Comparison of ENCODE assay signal across 8 cellular contexts in genomic region chr22:41197808-41198585, GRCh38.
DNase-seq lines count a peak whose midpoint lies in the region; ATAC-seq, FAIRE-seq and TF ChIP-seq lines count a peak whose summit lies in the region.

No MANE protein-coding gene starts in this region.

- POLR2A ChIA-PET in RWPE1 (lab: Yijun Ruan, JAX; ENCODE audit: low non-redundant PET): interaction anchor here (0.9 kb wide), 1 partner anchor 9 kb away, joined by 4 read pairs; no protein-coding TSS in a partner anchor

- ATAC-seq in HG03432 (IDR thresholded peaks at IDR 0.05; ENCODE audit: unreplicated experiment) (peak; percentile 34), GM21786 (IDR thresholded peaks at IDR 0.05; ENCODE audit: unreplicated experiment) (no peak)

- CTCF ChIA-PET in RWPE1 (lab: Yijun Ruan, JAX): interaction anchor here (0.9 kb wide), 1 partner anchor 39 kb away, joined by 3 read pairs; no protein-coding TSS in a partner anchor

- peak overlapping the region; percentile 89 for H3K9ac ChIP-seq in ES-I3 (ENCODE audit: low read depth, low read length)

- no peaks in the 10 kb centered on the region for H3K36me3 ChIP-seq in ES-I3 (ENCODE audit: insufficient read depth, low read length)

- H3K9me3 ChIP-seq in ES-I3 (ENCODE audit: control insufficient read depth, insufficient read depth, low read length): no peaks in the 10 kb centered on the region
- H3K9me3 ChIP-seq in iPS-18c (ENCODE audit: control insufficient read depth, insufficient read depth, low read length): no peaks in the 10 kb centered on the region

- H3K4me1 ChIP-seq in ES-I3 (ENCODE audit: insufficient read depth, low read length): no peaks in the 10 kb centered on the region

- peak overlapping the region; percentile 63; the same call in 1 of the 2 replicates for H3K4me3 ChIP-seq in iPS-18c (ENCODE audit: insufficient read depth, low read depth, low read length)

- TF ChIP-seq CTCF in RWPE1 (conservative IDR thresholded peaks at IDR 0.05; ENCODE audit: low read depth) (no peak), D721Med (IDR thresholded peaks at IDR 0.05; ENCODE audit: insufficient read depth, missing control alignments) (no peak)

- H3K27ac ChIP-seq in RWPE1: peak overlapping the region; percentile 79

- FAIRE-seq in D721Med (lab: Jason Lieb, UNC): no peak

- no peak for DNase-seq in RWPE1 (ENCODE audit: low spot score)
- peak; percentile 23 for DNase-seq in activated naive CD8-positive, alpha-beta T cell treated with anti-CD3 and anti-CD28 coated beads, Interleukin-2, amount 50 U/mL, for 16 hours (ENCODE audit: low read depth, low spot score)
- peak in 3 of 4 experiments; percentile 21 to 50 (median 47) for DNase-seq in stimulated activated CD4-positive, alpha-beta T cell treated with anti-CD3 and anti-CD28 coated beads, Interleukin-1b, Interleukin-23, amount 100 ng/mL, for 24 hours (ENCODE audit: low read depth in 4 of 4, low spot score in 1 of 4)
- no peak for DNase-seq in D721Med (ENCODE audit: insufficient read length, low spot score)

Comparison
In these comparisons a context has a peak if more than half of its experiments do, and no peak if none do; other contexts are left out.
1. DNase-seq: peak in activated naive CD8-positive, alpha-beta T cell treated with anti-CD3 and anti-CD28 coated beads, Interleukin-2, amount 50 U/mL, for 16 hours (single experiment) and stimulated activated CD4-positive, alpha-beta T cell treated with anti-CD3 and anti-CD28 coated beads, Interleukin-1b, Interleukin-23, amount 100 ng/mL, for 24 hours (3 of 4); none in RWPE1 (single experiment) and D721Med (single experiment).